36 cellular contexts compared by ENCODE assay signal in the genomic region with DNA sequence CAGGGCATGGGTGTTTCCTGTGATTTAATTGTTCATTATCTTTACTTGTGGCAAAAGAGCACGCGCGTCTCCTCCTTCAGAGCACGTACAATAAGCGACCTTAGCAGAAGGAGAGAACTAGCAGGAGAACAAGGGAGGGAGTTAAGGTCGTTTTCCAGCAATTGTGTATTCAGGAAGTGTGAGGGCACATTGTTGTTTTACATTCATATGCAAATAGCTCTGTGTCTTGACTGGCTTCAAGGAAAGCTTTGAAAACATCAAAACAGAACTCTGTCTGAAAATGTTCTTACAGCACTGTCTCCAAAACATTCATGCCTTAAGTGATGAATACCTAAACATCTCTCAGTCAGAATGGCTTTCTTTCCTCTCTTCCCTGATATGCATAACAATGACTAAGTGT.
"Had no signal": no experiment of that assay in that cellular context is flagged by ENCODE, and none has a peak within 500 bp of the region (broad histone marks: within the 10 kb centered on the region; RNA-seq: fewer than 3 reads in every experiment).

No MANE protein-coding gene starts in this region.

- H3K36me3 Mint-ChIP-seq: activated CD4-positive, alpha-beta memory T cell treated with anti-CD3 and anti-CD28 coated beads for 36 hours; activated CD8-positive, alpha-beta memory T cell treated with anti-CD3 and anti-CD28 coated beads, Interleukin-2, amount 10 ng/mL, durations not matched to agents 7 days and 5 days; activated naive CD4-positive, alpha-beta T cell treated with anti-CD3 and anti-CD28 coated beads, Interleukin-2, amount 50 U/mL, for 24 hours; activated naive CD8-positive, alpha-beta T cell treated with anti-CD3 and anti-CD28 coated beads for 36 hours; brain had no signal

- ATAC-seq: activated CD4-positive, alpha-beta T cell treated with anti-CD3 and anti-CD28 coated beads for 36 hours; activated CD8-positive, alpha-beta memory T cell treated with anti-CD3 and anti-CD28 coated beads, Interleukin-2, amount 10 ng/mL, durations not matched to agents 7 days and 5 days; activated CD8-positive, alpha-beta T cell treated with anti-CD3 and anti-CD28 coated beads, Interleukin-2, amount 10 ng/mL, durations not matched to agents 7 days and 5 days; activated naive CD8-positive, alpha-beta T cell treated with anti-CD3 and anti-CD28 coated beads, Interleukin-2, amount 50 U/mL, for 24 hours; foreskin keratinocyte; gastrocnemius medialis; T-helper 17 cell had no signal

- DNase-seq: activated CD4-positive, alpha-beta memory T cell treated with anti-CD3 and anti-CD28 coated beads for 36 hours; activated CD4-positive, alpha-beta T cell treated with anti-CD3 and anti-CD28 coated beads for 36 hours; activated CD4-positive, alpha-beta T cell treated with anti-CD3 and anti-CD28 coated beads, Interleukin-2, amount 10 ng/mL, durations not matched to agents 24 days and 14 days; activated CD4-positive, CD25-positive, alpha-beta regulatory T cell; activated CD4-positive, CD25-positive, alpha-beta regulatory T cell treated with anti-CD3 and anti-CD28 coated beads, Interleukin-2, amount 50 U/mL, for 72 hours; activated CD8-positive, alpha-beta memory T cell treated with anti-CD3 and anti-CD28 coated beads, Interleukin-2, amount 10 ng/mL, durations not matched to agents 7 days and 5 days; activated CD8-positive, alpha-beta memory T cell treated with anti-CD3 and anti-CD28 coated beads, Interleukin-2, amount 50 U/mL, for 4 hours; activated CD8-positive, alpha-beta T cell treated with anti-CD3 and anti-CD28 coated beads, Interleukin-2, amount 10 ng/mL, durations not matched to agents 7 days and 5 days; activated effector memory CD4-positive, alpha-beta T cell treated with anti-CD3 and anti-CD28 coated beads, Interleukin-2, amount 50 U/mL, for 16 hours; activated naive CD4-positive, alpha-beta T cell treated with anti-CD3 and anti-CD28 coated beads for 36 hours; activated naive CD8-positive, alpha-beta T cell treated with anti-CD3 and anti-CD28 coated beads for 36 hours; activated naive CD8-positive, alpha-beta T cell treated with anti-CD3 and anti-CD28 coated beads, Interleukin-2, amount 50 U/mL, for 24 hours; activated T-cell treated with anti-CD3 and anti-CD28 coated beads, Interleukin-2, amount 50 U/mL, for 1 hour; activated T-cell treated with anti-CD3 and anti-CD28 coated beads, Interleukin-2, amount 50 U/mL, for 48 hours; adrenal gland; central memory CD4-positive, alpha-beta T cell; cerebellar nuclear complex; colonic mucosa; effector memory CD4-positive, alpha-beta T cell; erythroblast; foreskin keratinocyte; gastrocnemius medialis; glutamatergic neuron; T-helper 1 cell; T-helper 17 cell; T1000; WERI-Rb-1 had no signal

- H3K27ac Mint-ChIP-seq: activated CD4-positive, alpha-beta memory T cell treated with anti-CD3 and anti-CD28 coated beads for 36 hours; activated CD4-positive, alpha-beta T cell treated with anti-CD3 and anti-CD28 coated beads for 36 hours; activated CD4-positive, alpha-beta T cell treated with anti-CD3 and anti-CD28 coated beads, Interleukin-2, amount 10 ng/mL, durations not matched to agents 24 days and 14 days; activated CD8-positive, alpha-beta memory T cell treated with anti-CD3 and anti-CD28 coated beads, Interleukin-2, amount 10 ng/mL, durations not matched to agents 7 days and 5 days; activated CD8-positive, alpha-beta T cell treated with anti-CD3 and anti-CD28 coated beads, Interleukin-2, amount 10 ng/mL, durations not matched to agents 7 days and 5 days; activated naive CD4-positive, alpha-beta T cell treated with anti-CD3 and anti-CD28 coated beads for 36 hours; activated naive CD4-positive, alpha-beta T cell treated with anti-CD3 and anti-CD28 coated beads, Interleukin-2, amount 50 U/mL, for 24 hours; activated naive CD8-positive, alpha-beta T cell treated with anti-CD3 and anti-CD28 coated beads for 36 hours; activated naive CD8-positive, alpha-beta T cell treated with anti-CD3 and anti-CD28 coated beads, Interleukin-2, amount 50 U/mL, for 24 hours; activated T-helper 1 cell treated with anti-CD3 and anti-CD28 coated beads, Interleukin-12 subunit alpha, Interleukin-12 subunit beta, Interleukin-2, Interleukin-4 antibody, amounts not matched to agents 30 ng/mL and 10 ng/mL and 1 ng/mL, durations not matched to agents 14 hours and 24 hours and 36 hours; activated T-helper 2 cell treated with anti-CD3 and anti-CD28 coated beads, Interferon-gamma antibody, Interleukin-2, Interleukin-4, amounts not matched to agents 10 μg/mL and 5 μg/mL and 100 μg/mL, durations not matched to agents 14 hours and 24 hours and 36 hours; brain; T-helper 17 cell; T-helper 2 cell treated with Interferon-gamma antibody and Interleukin-4, amounts not matched to agents 5 μg/mL and 100 μg/mL, for 36 hours had no signal

- H3K36me3 ChIP-seq: adrenal gland, ascending aorta, breast epithelium, cardiac muscle cell, colonic mucosa, esophagus muscularis mucosa, gastrocnemius medialis, WERI-Rb-1 had no signal

- H3K4me1 Mint-ChIP-seq: activated CD4-positive, alpha-beta T cell treated with anti-CD3 and anti-CD28 coated beads for 36 hours; activated CD4-positive, alpha-beta T cell treated with anti-CD3 and anti-CD28 coated beads, Interleukin-2, amount 10 ng/mL, durations not matched to agents 24 days and 14 days; activated CD8-positive, alpha-beta memory T cell treated with anti-CD3 and anti-CD28 coated beads, Interleukin-2, amount 10 ng/mL, durations not matched to agents 7 days and 5 days; activated naive CD4-positive, alpha-beta T cell treated with anti-CD3 and anti-CD28 coated beads, Interleukin-2, amount 50 U/mL, for 24 hours; activated naive CD8-positive, alpha-beta T cell treated with anti-CD3 and anti-CD28 coated beads for 36 hours; activated naive CD8-positive, alpha-beta T cell treated with anti-CD3 and anti-CD28 coated beads, Interleukin-2, amount 50 U/mL, for 24 hours; brain; T-helper 17 cell had no signal

- H3K4me1 ChIP-seq: adrenal gland, ascending aorta, breast epithelium, colonic mucosa, esophagus muscularis mucosa, foreskin keratinocyte, gastrocnemius medialis had no signal

- H3K9me3 ChIP-seq: adrenal gland, ascending aorta, breast epithelium, colonic mucosa, esophagus muscularis mucosa, gastrocnemius medialis had no signal

- H3K27me3 Mint-ChIP-seq: activated CD4-positive, alpha-beta memory T cell treated with anti-CD3 and anti-CD28 coated beads for 36 hours; activated CD4-positive, alpha-beta T cell treated with anti-CD3 and anti-CD28 coated beads, Interleukin-2, amount 10 ng/mL, durations not matched to agents 24 days and 14 days; activated CD8-positive, alpha-beta memory T cell treated with anti-CD3 and anti-CD28 coated beads, Interleukin-2, amount 10 ng/mL, durations not matched to agents 7 days and 5 days; activated naive CD8-positive, alpha-beta T cell treated with anti-CD3 and anti-CD28 coated beads for 36 hours; activated naive CD8-positive, alpha-beta T cell treated with anti-CD3 and anti-CD28 coated beads, Interleukin-2, amount 50 U/mL, for 24 hours; T-helper 17 cell had no signal

- H3K4me3 ChIP-seq: adrenal gland, ascending aorta, breast epithelium, cardiac muscle cell, colonic mucosa, esophagus muscularis mucosa, gastrocnemius medialis had no signal

- H3K4me3 Mint-ChIP-seq: activated CD4-positive, alpha-beta memory T cell treated with anti-CD3 and anti-CD28 coated beads for 36 hours; activated CD4-positive, alpha-beta T cell treated with anti-CD3 and anti-CD28 coated beads for 36 hours; activated CD4-positive, alpha-beta T cell treated with anti-CD3 and anti-CD28 coated beads, Interleukin-2, amount 10 ng/mL, durations not matched to agents 24 days and 14 days; activated CD8-positive, alpha-beta memory T cell treated with anti-CD3 and anti-CD28 coated beads, Interleukin-2, amount 10 ng/mL, durations not matched to agents 7 days and 5 days; activated CD8-positive, alpha-beta T cell treated with anti-CD3 and anti-CD28 coated beads, Interleukin-2, amount 10 ng/mL, durations not matched to agents 7 days and 5 days; activated naive CD4-positive, alpha-beta T cell treated with anti-CD3 and anti-CD28 coated beads for 36 hours; activated naive CD4-positive, alpha-beta T cell treated with anti-CD3 and anti-CD28 coated beads, Interleukin-2, amount 50 U/mL, for 24 hours; activated naive CD8-positive, alpha-beta T cell treated with anti-CD3 and anti-CD28 coated beads for 36 hours; activated naive CD8-positive, alpha-beta T cell treated with anti-CD3 and anti-CD28 coated beads, Interleukin-2, amount 50 U/mL, for 24 hours; activated T-helper 1 cell treated with anti-CD3 and anti-CD28 coated beads, Interleukin-12 subunit alpha, Interleukin-12 subunit beta, Interleukin-2, Interleukin-4 antibody, amounts not matched to agents 30 ng/mL and 10 ng/mL and 1 ng/mL, durations not matched to agents 14 hours and 24 hours and 36 hours; brain; T-helper 17 cell; T-helper 2 cell treated with Interferon-gamma antibody and Interleukin-4, amounts not matched to agents 5 μg/mL and 100 μg/mL, for 36 hours had no signal

- H3K27ac ChIP-seq: adrenal gland, ascending aorta, breast epithelium, cardiac muscle cell, colonic mucosa, esophagus muscularis mucosa, foreskin keratinocyte, gastrocnemius medialis, WERI-Rb-1 had no signal

- H3K9me3 Mint-ChIP-seq: activated CD4-positive, alpha-beta memory T cell treated with anti-CD3 and anti-CD28 coated beads for 36 hours; activated naive CD4-positive, alpha-beta T cell treated with anti-CD3 and anti-CD28 coated beads for 36 hours; activated naive CD8-positive, alpha-beta T cell treated with anti-CD3 and anti-CD28 coated beads for 36 hours; activated naive CD8-positive, alpha-beta T cell treated with anti-CD3 and anti-CD28 coated beads, Interleukin-2, amount 50 U/mL, for 24 hours had no signal

- H3K27me3 ChIP-seq: adrenal gland, ascending aorta, breast epithelium, cardiac muscle cell, colonic mucosa, esophagus muscularis mucosa, foreskin keratinocyte, gastrocnemius medialis had no signal
